ENCODE assay signal across 17 cellular contexts in the genomic region with DNA sequence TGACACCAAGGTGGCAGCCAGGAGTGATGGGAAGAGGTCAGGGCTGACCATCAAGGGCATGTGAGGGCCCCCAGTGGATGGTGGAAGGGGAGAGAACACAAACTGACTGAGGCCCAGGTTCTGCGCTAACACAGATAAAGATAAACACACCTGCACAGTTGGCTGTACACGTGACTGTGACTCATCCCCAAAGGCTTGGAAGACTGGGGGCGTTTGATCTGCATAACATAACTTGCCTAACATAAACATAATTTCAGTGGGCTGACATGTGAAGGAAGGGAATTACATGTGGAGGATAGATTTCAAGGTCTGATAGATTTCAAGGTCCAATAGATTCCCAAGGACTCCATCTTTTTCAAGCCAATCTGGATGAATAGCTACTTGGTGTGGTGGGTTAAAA.
DNase-seq lines count a peak whose midpoint lies in the region; ATAC-seq and TF ChIP-seq lines count a peak whose summit lies in the region.
"Had no signal": no experiment of that assay in that cellular context is flagged by ENCODE, and none has a peak within 500 bp of the region (broad histone marks: within the 10 kb centered on the region; RNA-seq: fewer than 3 reads in every experiment).

No MANE protein-coding gene starts in this region.

- H3K4me3 Mint-ChIP-seq in activated CD8-positive, alpha-beta T cell treated with anti-CD3 and anti-CD28 coated beads for 36 hours = no peak overlapping the region
- H3K4me3 Mint-ChIP-seq in activated CD8-positive, alpha-beta T cell treated with anti-CD3 and anti-CD28 coated beads, Interleukin-2, amount 10 ng/mL, durations not matched to agents 7 days and 5 days = no peak overlapping the region
- H3K4me3 Mint-ChIP-seq in activated T-cell treated with anti-CD3 and anti-CD28 coated beads, Interleukin-2, amount 50 U/mL, for 4 hours = no peak overlapping the region
- H3K4me3 Mint-ChIP-seq in HFFc6 = no peak overlapping the region

- H3K27ac Mint-ChIP-seq in activated CD8-positive, alpha-beta T cell treated with anti-CD3 and anti-CD28 coated beads for 36 hours = no peak overlapping the region
- H3K27ac Mint-ChIP-seq in activated CD8-positive, alpha-beta T cell treated with anti-CD3 and anti-CD28 coated beads, Interleukin-2, amount 10 ng/mL, durations not matched to agents 7 days and 5 days = no peak overlapping the region
- H3K27ac Mint-ChIP-seq in HFFc6 = no peak overlapping the region

- H3K4me1 Mint-ChIP-seq in activated CD8-positive, alpha-beta T cell treated with anti-CD3 and anti-CD28 coated beads for 36 hours (ENCODE audit: low read depth) = peaks cover 26% of the 10 kb centered on the region
- H3K4me1 Mint-ChIP-seq in activated CD8-positive, alpha-beta T cell treated with anti-CD3 and anti-CD28 coated beads, Interleukin-2, amount 10 ng/mL, durations not matched to agents 7 days and 5 days (ENCODE audit: low read depth) = peaks cover 21% of the 10 kb centered on the region
- H3K4me1 Mint-ChIP-seq in activated T-cell treated with anti-CD3 and anti-CD28 coated beads, Interleukin-2, amount 50 U/mL, for 4 hours (ENCODE audit: low read depth) = peaks cover 17% of the 10 kb centered on the region
- no peaks in the 10 kb centered on the region for H3K4me1 Mint-ChIP-seq in HFFc6 (ENCODE audit: low read depth)

- H3K9me3 Mint-ChIP-seq in activated CD8-positive, alpha-beta T cell treated with anti-CD3 and anti-CD28 coated beads for 36 hours = no peaks in the 10 kb centered on the region
- no peaks in the 10 kb centered on the region for H3K9me3 Mint-ChIP-seq in activated CD8-positive, alpha-beta T cell treated with anti-CD3 and anti-CD28 coated beads, Interleukin-2, amount 10 ng/mL, durations not matched to agents 7 days and 5 days (ENCODE audit: insufficient read depth)
- H3K9me3 Mint-ChIP-seq in activated T-cell treated with anti-CD3 and anti-CD28 coated beads, Interleukin-2, amount 50 U/mL, for 4 hours = no peaks in the 10 kb centered on the region
- no peaks in the 10 kb centered on the region for H3K9me3 Mint-ChIP-seq in HFFc6

- peak; percentile 67 for DNase-seq in activated CD8-positive, alpha-beta T cell treated with anti-CD3 and anti-CD28 coated beads for 36 hours
- DNase-seq in activated CD8-positive, alpha-beta T cell treated with anti-CD3 and anti-CD28 coated beads, Interleukin-2, amount 10 ng/mL, durations not matched to agents 7 days and 5 days = no peak
- DNase-seq in COLO668 (lab: John Stamatoyannopoulos, UW; ENCODE audit: unreplicated experiment) (peak; percentile 12), head of caudate nucleus (peak in 40 of 42 donors; percentile 19 to 87 (median 66)), HFFc6 (no peak), iPS-NIHi11 (ENCODE audit: low spot score) (no peak)
- peak; percentile 33 for DNase-seq in activated T-cell treated with anti-CD3 and anti-CD28 coated beads, Interleukin-2, amount 50 U/mL, for 4 hours
- DNase-seq: C1 segment of cervical spinal cord, erythroblast, foreskin keratinocyte, hippocampal formation, islet precursor cell, lower lobe of right lung, NCI-H1417, NCI-H69 had no signal

- intact Hi-C loops in activated CD8-positive, alpha-beta T cell treated with anti-CD3 and anti-CD28 coated beads for 36 hours (cut with micrococcal nuclease) = no loop called here
- intact Hi-C loops in head of caudate nucleus (cut with DNase I) = no loop called here

- POLR2A ChIA-PET in activated CD8-positive, alpha-beta T cell treated with anti-CD3 and anti-CD28 coated beads for 36 hours (lab: Charles Lee) = no interaction called here
- POLR2A ChIA-PET in activated CD8-positive, alpha-beta T cell treated with anti-CD3 and anti-CD28 coated beads, Interleukin-2, amount 10 ng/mL, durations not matched to agents 7 days and 5 days (lab: Charles Lee) = no interaction called here

- peak; percentile 80 for ATAC-seq in activated CD8-positive, alpha-beta T cell treated with anti-CD3 and anti-CD28 coated beads for 36 hours
- ATAC-seq in activated CD8-positive, alpha-beta T cell treated with anti-CD3 and anti-CD28 coated beads, Interleukin-2, amount 10 ng/mL, durations not matched to agents 7 days and 5 days = no peak
- ATAC-seq in activated T-cell treated with anti-CD3 and anti-CD28 coated beads, Interleukin-2, amount 50 U/mL, for 4 hours = peak; percentile 81 to 90
- no peak for ATAC-seq in HG02884 (IDR thresholded peaks at IDR 0.05; ENCODE audit: unreplicated experiment)
- ATAC-seq: foreskin keratinocyte, lower lobe of right lung, Right ventricle myocardium inferior had no signal

- no peaks in the 10 kb centered on the region for H3K27me3 Mint-ChIP-seq in activated CD8-positive, alpha-beta T cell treated with anti-CD3 and anti-CD28 coated beads for 36 hours
- H3K27me3 Mint-ChIP-seq in activated CD8-positive, alpha-beta T cell treated with anti-CD3 and anti-CD28 coated beads, Interleukin-2, amount 10 ng/mL, durations not matched to agents 7 days and 5 days (ENCODE audit: low read depth) = peaks cover 13% of the 10 kb centered on the region
- peaks cover 2% of the 10 kb centered on the region for H3K27me3 Mint-ChIP-seq in activated T-cell treated with anti-CD3 and anti-CD28 coated beads, Interleukin-2, amount 50 U/mL, for 4 hours (ENCODE audit: low read depth)
- peaks cover 17% of the 10 kb centered on the region for H3K27me3 Mint-ChIP-seq in HFFc6 (ENCODE audit: insufficient read depth)

- CTCF ChIA-PET in activated CD8-positive, alpha-beta T cell treated with anti-CD3 and anti-CD28 coated beads for 36 hours (lab: Charles Lee) = no interaction called here
- CTCF ChIA-PET in activated CD8-positive, alpha-beta T cell treated with anti-CD3 and anti-CD28 coated beads, Interleukin-2, amount 10 ng/mL, durations not matched to agents 7 days and 5 days (lab: Charles Lee) = no interaction called here

- no peak for TF ChIP-seq CTCF in activated CD8-positive, alpha-beta T cell treated with anti-CD3 and anti-CD28 coated beads for 36 hours (IDR thresholded peaks at IDR 0.05)
- no peak for TF ChIP-seq CTCF in HFFc6 (IDR thresholded peaks at IDR 0.05)

- H3K36me3 Mint-ChIP-seq in activated CD8-positive, alpha-beta T cell treated with anti-CD3 and anti-CD28 coated beads for 36 hours (ENCODE audit: low read depth) = no peaks in the 10 kb centered on the region
- H3K36me3 Mint-ChIP-seq in activated CD8-positive, alpha-beta T cell treated with anti-CD3 and anti-CD28 coated beads, Interleukin-2, amount 10 ng/mL, durations not matched to agents 7 days and 5 days (ENCODE audit: low read depth) = no peaks in the 10 kb centered on the region
- no peaks in the 10 kb centered on the region for H3K36me3 Mint-ChIP-seq in activated T-cell treated with anti-CD3 and anti-CD28 coated beads, Interleukin-2, amount 50 U/mL, for 4 hours (ENCODE audit: insufficient read depth)
- H3K36me3 Mint-ChIP-seq in HFFc6 (ENCODE audit: low read depth) = no peaks in the 10 kb centered on the region

Comparison
In these comparisons a context has a peak if more than half of its experiments do, and no peak if none do; other contexts are left out.
1. ATAC-seq: peak in activated CD8-positive, alpha-beta T cell treated with anti-CD3 and anti-CD28 coated beads for 36 hours (single experiment) and activated T-cell treated with anti-CD3 and anti-CD28 coated beads, Interleukin-2, amount 50 U/mL, for 4 hours (2 of 2); none in activated CD8-positive, alpha-beta T cell treated with anti-CD3 and anti-CD28 coated beads, Interleukin-2, amount 10 ng/mL, durations not matched to agents 7 days and 5 days (single experiment) and HG02884 (single experiment).
2. DNase-seq: peak in activated CD8-positive, alpha-beta T cell treated with anti-CD3 and anti-CD28 coated beads for 36 hours (single experiment), COLO668 (single experiment), activated T-cell treated with anti-CD3 and anti-CD28 coated beads, Interleukin-2, amount 50 U/mL, for 4 hours (single experiment) and head of caudate nucleus (40 of 42); none in activated CD8-positive, alpha-beta T cell treated with anti-CD3 and anti-CD28 coated beads, Interleukin-2, amount 10 ng/mL, durations not matched to agents 7 days and 5 days (single experiment), HFFc6 (single experiment) and iPS-NIHi11 (single experiment).